In genomic region chr1:212141404-212141803, GRCh38 we compare ENCODE assay signal across 2 cellular contexts.
TF ChIP-seq lines count a peak whose summit lies in the region.

No MANE protein-coding gene starts in this region.

TF ChIP-seq in IMR-90, 13 proteins besides CTCF, POLR2A, EP300 and RAD21:
- TF ChIP-seq RCOR1 (IDR thresholded peaks at IDR 0.05; ENCODE audit: insufficient replicate concordance, low read length) (no peak), FOS (IDR thresholded peaks at IDR 0.05; ENCODE audit: low read depth, low read length) (no peak), SMC3 (IDR thresholded peaks at IDR 0.05; ENCODE audit: low read depth, low read length) (no peak)

TF ChIP-seq in K562, 482 proteins besides CTCF, POLR2A, EP300 and RAD21:
- TF ChIP-seq ZNF551 (CRISPR knock-in tag; IDR thresholded peaks at IDR 0.05) (no peak), NEUROD1 (IDR thresholded peaks at IDR 0.05; ENCODE audit: borderline replicate concordance, low read depth, low read length, partially characterized antibody) (no peak), ZFP36 (IDR thresholded peaks at IDR 0.05; ENCODE audit: low read depth, low read length, partially characterized antibody) (no peak), ZBTB33 (CRISPR knock-in tag; IDR thresholded peaks at IDR 0.05) (peak; percentile 54; the same call in 1 of the 2 replicates), RNF2 (IDR thresholded peaks at IDR 0.05) (no peak), CBFB (CRISPR knock-in tag; IDR thresholded peaks at IDR 0.05) (no peak), SIN3B (IDR thresholded peaks at IDR 0.05; ENCODE audit: low read depth) (no peak), SPI1 (IDR thresholded peaks at IDR 0.05; ENCODE audit: borderline replicate concordance, low read depth, low read length) (0 out of 2 replicates have a peak, but pooled peaks have one; percentile 9)
